Comparison of ENCODE assay signal across 9 cellular contexts in the genomic region with DNA sequence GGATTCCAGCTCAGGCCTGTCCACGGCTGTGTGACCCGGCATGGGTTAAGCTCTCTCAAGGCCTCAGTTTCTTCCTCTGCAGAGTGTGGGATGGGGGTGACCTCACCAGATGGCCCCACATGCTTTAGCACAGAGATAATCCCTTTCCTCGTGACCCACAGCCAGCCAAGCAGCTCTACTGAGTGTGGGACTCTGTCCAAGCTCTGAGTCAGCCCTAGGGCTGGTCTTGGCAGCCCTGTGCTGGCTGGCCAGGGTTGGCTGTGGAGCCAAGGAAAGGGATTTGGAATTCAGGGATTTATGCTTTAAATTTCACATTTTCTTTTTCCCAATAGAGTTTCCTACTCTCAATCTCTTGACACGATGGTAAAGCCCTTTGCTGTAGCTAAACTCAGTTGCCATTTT. TPM values are rescaled to one million over a fixed set of nuclear protein-coding genes. Genes with fewer than 3 reads are reported as not detected.
DNase-seq lines count a peak whose midpoint lies in the region; ATAC-seq, FAIRE-seq and TF ChIP-seq lines count a peak whose summit lies in the region.
"Had no signal": no experiment of that assay in that cellular context is flagged by ENCODE, and none has a peak within 500 bp of the region (broad histone marks: within the 10 kb centered on the region; RNA-seq: fewer than 3 reads in every experiment).

No MANE protein-coding gene starts in this region.

- peak overlapping the region; percentile 35; the same call in 1 of the 2 replicates for H2AFZ ChIP-seq in K562 (ENCODE audit: low read depth, low read length)

- H3K4me3 Mint-ChIP-seq in activated naive CD4-positive, alpha-beta T cell treated with anti-CD3 and anti-CD28 coated beads for 36 hours: no peak overlapping the region

- H3K27me3 Mint-ChIP-seq in activated naive CD4-positive, alpha-beta T cell treated with anti-CD3 and anti-CD28 coated beads for 36 hours (ENCODE audit: low read depth): no peaks in the 10 kb centered on the region

- H3K27me3 ChIP-seq in K562 (ENCODE audit: control insufficient read depth in 2 of 2, insufficient read depth in 2 of 2, low read length in 2 of 2) (peaks cover 2 to 16% of the 10 kb centered on the region in 2 experiments; a peak in 3 of 5 replicates), small intestine (ENCODE audit: control insufficient read depth in 2 of 2, insufficient read depth in 2 of 2, low read length in 2 of 2) (no peaks in the 10 kb centered on the region)

- POLR2A ChIA-PET in K562 (lab: Yijun Ruan, JAX): interaction anchor here (0.6 to 1.6 kb wide), 4 partner anchors 9 to 224 kb away, joined by 3 to 4 read pairs (median 3); no protein-coding TSS in a partner anchor

- no peak overlapping the region for H3K4me2 ChIP-seq in K562 (ENCODE audit: insufficient read depth, low read length)

- peak overlapping the region in 1 of 2 experiments; percentile 11; a peak in 1 of 4 replicates for H3K9ac ChIP-seq in K562 (ENCODE audit: insufficient read depth in 1 of 2, low read depth in 2 of 2, low read length in 2 of 2)

- H3K9me3 ChIP-seq in K562 (replicated peaks; ENCODE audit: control insufficient read depth, insufficient read depth, low read depth, low read length): no peaks in the 10 kb centered on the region
- H3K9me3 ChIP-seq in small intestine (ENCODE audit: control insufficient read depth, low read depth): no peaks in the 10 kb centered on the region

- no TSS peak for BruUV-seq in K562 (replicated peaks; lab: Mats Ljungman, UMichigan)

- no peaks in the 10 kb centered on the region for H3K9me1 ChIP-seq in K562 (ENCODE audit: control insufficient read depth, insufficient read depth, low read length)

- no peak for TF ChIP-seq RAD21 in K562 (CRISPR knock-in tag; conservative IDR thresholded peaks at IDR 0.05 in 1 of 2, IDR thresholded peaks at IDR 0.05 in 1 of 2)

- in situ Hi-C loops in K562 (cut with MboI): no loop called here

- no peak for TF ChIP-seq EP300 in K562 (IDR thresholded peaks at IDR 0.05; ENCODE audit: low read length)

- no peak overlapping the region for H3K27ac ChIP-seq in K562 (ENCODE audit: extremely low read depth, low read depth, low read length)
- peak overlapping the region in 1 of 2 donors; percentile 87 for H3K27ac ChIP-seq in small intestine (ENCODE audit: low read depth in 1 of 2, low read length in 1 of 2)
- H3K27ac ChIP-seq: HL-60 had no signal

- peaks cover 2% of the 10 kb centered on the region for H3K4me1 Mint-ChIP-seq in activated naive CD4-positive, alpha-beta T cell treated with anti-CD3 and anti-CD28 coated beads for 36 hours (ENCODE audit: low read depth)

- H3K36me3 Mint-ChIP-seq in activated naive CD4-positive, alpha-beta T cell treated with anti-CD3 and anti-CD28 coated beads for 36 hours (ENCODE audit: low read depth): no peaks in the 10 kb centered on the region

- TF ChIP-seq POLR2A in K562 (conservative IDR thresholded peaks at IDR 0.05): no peak

- H3K4me1 ChIP-seq in K562 (replicated peaks in 1 of 2; ENCODE audit: control insufficient read depth in 2 of 2, insufficient read depth in 2 of 2, low read length in 2 of 2) (peaks cover 0 to 36% of the 10 kb centered on the region in 2 experiments; a peak in 3 of 5 replicates), small intestine (ENCODE audit: control insufficient read depth in 2 of 2, insufficient read depth in 1 of 2, low read depth in 1 of 2, low read length in 1 of 2) (peaks cover 0 to 6% of the 10 kb centered on the region in 2 donors)

- H4K20me1 ChIP-seq in K562 (replicated peaks; ENCODE audit: control insufficient read depth, insufficient read depth, low read length): no peaks in the 10 kb centered on the region

- no peaks in the 10 kb centered on the region for H3K79me2 ChIP-seq in K562 (ENCODE audit: control insufficient read depth, insufficient read depth, low read length)

- FAIRE-seq in K562 (lab: Jason Lieb, UNC): no peak
- no peak for FAIRE-seq in small intestine (lab: Jason Lieb, UNC)

- CTCF ChIA-PET in K562 (lab: Yijun Ruan, JAX; ENCODE audit: low intra/inter-chr PET ratio): no interaction called here
- CTCF ChIA-PET in activated naive CD4-positive, alpha-beta T cell treated with anti-CD3 and anti-CD28 coated beads for 36 hours (lab: Charles Lee): no interaction called here

- no peak overlapping the region for H3K27ac Mint-ChIP-seq in activated naive CD4-positive, alpha-beta T cell treated with anti-CD3 and anti-CD28 coated beads for 36 hours

- intact Hi-C loops in K562 (cut with micrococcal nuclease): no loop called here
- intact Hi-C loops in activated naive CD4-positive, alpha-beta T cell treated with anti-CD3 and anti-CD28 coated beads for 36 hours (cut with micrococcal nuclease): no loop called here

- H3K4me3 ChIP-seq in K562 (no peak overlapping the region), small intestine (ENCODE audit: low read depth in 1 of 2, low read length in 2 of 2) (no peak overlapping the region)

- TF ChIP-seq CTCF in K562 (IDR thresholded peaks at IDR 0.05 in 2 of 3, conservative IDR thresholded peaks at IDR 0.05 in 1 of 3; ENCODE audit: insufficient read depth in 2 of 3, low read depth in 1 of 3, low read length in 3 of 3): no peak

- H3K36me3 ChIP-seq in K562 (ENCODE audit: control insufficient read depth, insufficient read depth, low read length): no peaks in the 10 kb centered on the region
- H3K36me3 ChIP-seq in small intestine (ENCODE audit: control insufficient read depth in 2 of 2, insufficient read depth in 2 of 2, low read length in 2 of 2): no peaks in the 10 kb centered on the region

- DNase-seq in HPDE6-E6E7 (ENCODE audit: extremely low spot score) (peak; percentile 98), K562 (ENCODE audit: extremely low read depth in 1 of 4, low spot score in 3 of 4) (peak in 2 of 4 experiments; percentile 31 to 46), iPS-NIHi11 (ENCODE audit: low spot score) (peak; percentile 70), small intestine (peak; percentile 76), NCI-H526 treated with DMSO at 0.1 percent for 48 hours (lab: John Stamatoyannopoulos, UW) (no peak)
- no peak for DNase-seq in activated naive CD4-positive, alpha-beta T cell treated with anti-CD3 and anti-CD28 coated beads for 36 hours

- 13% methylated on average over 4 of the region's 4 CpGs for WGBS in K562 (ENCODE audit: insufficient coverage, low coverage, missing lambda C conversion rate)
- 27 to 47% (median 31%) methylated on average over 4 of the region's 4 CpGs for WGBS in small intestine, 3 donors

- ATAC-seq in K562 (peak; percentile 65), GM21576 (IDR thresholded peaks at IDR 0.05; ENCODE audit: unreplicated experiment) (no peak), GM21529 (IDR thresholded peaks at IDR 0.05; ENCODE audit: unreplicated experiment) (no peak)

- no peaks in the 10 kb centered on the region for H3K9me3 Mint-ChIP-seq in activated naive CD4-positive, alpha-beta T cell treated with anti-CD3 and anti-CD28 coated beads for 36 hours

TF ChIP-seq in K562, 482 proteins besides CTCF, POLR2A, EP300 and RAD21 (continues in another document):
- TF ChIP-seq BCOR (IDR thresholded peaks at IDR 0.05) (peak; percentile 43; the same call in 1 of the 2 replicates), NCOA6 (IDR thresholded peaks at IDR 0.05) (no peak), ZNF121 (CRISPR knock-in tag; conservative IDR thresholded peaks at IDR 0.05) (no peak), HNRNPK (IDR thresholded peaks at IDR 0.05; ENCODE audit: low read depth, low read length, poor library complexity, severe bottlenecking) (no peak), L3MBTL2 (IDR thresholded peaks at IDR 0.05) (peak; percentile 46; the same call in 1 of the 2 replicates)

RNA-seq across cellular contexts. Expression of gene SPON2, which starts 19.7 kb away (rescaled TPM):
- total RNA-seq in K562 (2011; cell fraction: chromatin; rRNA removed; ENCODE audit: low replicate concordance): 8.1 and 12.5 TPM in 2 replicates
- total RNA-seq in K562 (2011; cell fraction: nucleolus; rRNA removed): 8.2 and 12.8 TPM in 2 replicates
- 7.3 and 9.4 TPM in 2 replicates for total RNA-seq in K562 (2011; cell fraction: nucleoplasm; rRNA removed)
- total RNA-seq in K562 (2014; rRNA removed): 0.65 and 1.1 TPM in 2 replicates
- total RNA-seq in K562 (2014; rRNA removed; fragmentation: Illumina TruSeq; extraction: Trizol): 0.54 and 0.69 TPM in 2 replicates
- 0.57 and 0.83 TPM in 2 replicates for total RNA-seq in K562 (2015; rRNA removed; fragmentation: Illumina TruSeq; extraction: Trizol)
- total RNA-seq in K562 (2021): 1.4 and 1.8 TPM in 2 replicates
- polyA plus RNA-seq in K562 (2011; rRNA removed): 2.2 and 4.8 TPM in 2 replicates
- polyA plus RNA-seq in K562 (2011; cell fraction: cytosol; rRNA removed): 2.3 and 4.7 TPM in 2 replicates
- polyA plus RNA-seq in K562 (2011; cell fraction: nucleus; rRNA removed): 4.1 and 5.8 TPM in 2 replicates
- polyA plus RNA-seq in K562 (2012): 1.4 and 2.4 TPM in 2 replicates
- polyA plus RNA-seq in K562 (2014; fragmentation: Illumina TruSeq; extraction: Trizol): 0.74 and 1.1 TPM in 2 replicates
- polyA plus RNA-seq in K562 (2014; fragmentation: Nextera tagmentation; extraction: Ambion mirVana): under 1 TPM; 0.21 to 0.27 TPM
- polyA plus RNA-seq in K562 (2014; rRNA removed): 0.77 and 0.84 TPM in 2 replicates
- 0.60 and 0.87 TPM in 2 replicates for polyA minus RNA-seq in K562 (2011; rRNA and poly(A)+ RNA removed)
- 2.3 and 3.7 TPM in 2 replicates for polyA minus RNA-seq in K562 (2011; cell fraction: cytosol; rRNA and poly(A)+ RNA removed)
- 1.8 and 4.2 TPM in 2 replicates for polyA minus RNA-seq in K562 (2011; cell fraction: nucleus; rRNA and poly(A)+ RNA removed)
- 10 to 100 TPM; 12.7 to 61.0 (median 34.3) TPM for polyA plus RNA-seq in small intestine
- 1 to 10 TPM; 4.8 to 5.5 TPM for total RNA-seq in activated naive CD4-positive, alpha-beta T cell treated with anti-CD3 and anti-CD28 coated beads for 36 hours

RNA-seq across cellular contexts. Expression of gene CTBP1, which starts 56.8 kb away (rescaled TPM):
- 63.5 and 142 TPM in 2 replicates for total RNA-seq in K562 (2011; cell fraction: chromatin; rRNA removed; ENCODE audit: low replicate concordance)
- total RNA-seq in K562 (2011; cell fraction: nucleolus; rRNA removed): 94.5 and 102 TPM in 2 replicates
- total RNA-seq in K562 (2011; cell fraction: nucleoplasm; rRNA removed): 48.0 and 62.1 TPM in 2 replicates
- total RNA-seq in K562 (2014; rRNA removed) (162 and 230 TPM in 2 replicates), K562 (2014; rRNA removed; fragmentation: Illumina TruSeq; extraction: Trizol) (27.2 and 30.4 TPM in 2 replicates), K562 (2015; rRNA removed; fragmentation: Illumina TruSeq; extraction: Trizol) (67.9 and 70.4 TPM in 2 replicates), K562 (2021) (134 and 148 TPM in 2 replicates)
- polyA plus RNA-seq in K562 (2011; rRNA removed) (68.2 and 72.3 TPM in 2 replicates), K562 (2014; fragmentation: Illumina TruSeq; extraction: Trizol) (64.0 and 116 TPM in 2 replicates), K562 (2014; fragmentation: Nextera tagmentation; extraction: Ambion mirVana) (10 to 100 TPM; 14.5 to 20.0 TPM), K562 (2014; rRNA removed) (111 and 118 TPM in 2 replicates), small intestine (100 to 1,000 TPM in 2 of 3 donors, 10 to 100 TPM in 1; 88.6 to 144 (median 128) TPM)
- polyA plus RNA-seq in K562 (2011; cell fraction: cytosol; rRNA removed): 113 and 437 TPM in 2 replicates
- 168 and 330 TPM in 2 replicates for polyA plus RNA-seq in K562 (2011; cell fraction: nucleus; rRNA removed)
- 113 and 126 TPM in 2 replicates for polyA plus RNA-seq in K562 (2012)
- polyA minus RNA-seq in K562 (2011; rRNA and poly(A)+ RNA removed): 33.8 and 54.2 TPM in 2 replicates
- 135 and 154 TPM in 2 replicates for polyA minus RNA-seq in K562 (2011; cell fraction: cytosol; rRNA and poly(A)+ RNA removed)
- 39.7 and 56.8 TPM in 2 replicates for polyA minus RNA-seq in K562 (2011; cell fraction: nucleus; rRNA and poly(A)+ RNA removed)
- 100 to 1,000 TPM; 136 to 140 TPM for total RNA-seq in activated naive CD4-positive, alpha-beta T cell treated with anti-CD3 and anti-CD28 coated beads for 36 hours

Comparison
In these comparisons a context has a peak if more than half of its experiments do, and no peak if none do; other contexts are left out.
1. DNase-seq: peak in HPDE6-E6E7 (single experiment), iPS-NIHi11 (single experiment) and small intestine (single experiment); none in NCI-H526 treated with DMSO at 0.1 percent for 48 hours (single experiment) and activated naive CD4-positive, alpha-beta T cell treated with anti-CD3 and anti-CD28 coated beads for 36 hours (single experiment).